In the genomic region with DNA sequence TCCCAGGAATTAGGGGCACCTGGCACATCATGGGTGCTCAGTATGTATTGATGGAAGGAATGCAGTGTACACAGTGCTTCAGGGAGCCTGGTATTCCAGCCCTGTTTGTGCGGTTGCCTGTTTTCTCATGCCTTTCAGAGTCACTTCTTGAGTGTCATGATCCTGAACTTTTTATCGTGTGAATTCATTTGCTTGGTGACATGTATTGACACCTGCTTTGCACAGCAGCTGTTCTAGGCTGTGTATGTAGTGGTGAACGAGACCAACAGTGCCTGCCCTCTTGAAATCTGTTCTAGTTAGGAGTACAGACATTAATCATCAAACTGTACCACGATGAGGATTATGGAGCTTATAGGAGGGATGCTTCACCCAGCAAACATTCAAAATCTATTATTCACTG, we compare ENCODE assay signal across 35 cellular contexts. TPM values are rescaled to one million over a fixed set of nuclear protein-coding genes. Genes with fewer than 3 reads are reported as not detected.
"Had no signal": no experiment of that assay in that cellular context is flagged by ENCODE, and none has a peak within 500 bp of the region (broad histone marks: within the 10 kb centered on the region; RNA-seq: fewer than 3 reads in every experiment).

No MANE protein-coding gene starts in this region.

- H3K9me3 ChIP-seq: adrenal gland, MG63 had no signal

- H3K4me1 ChIP-seq: adrenal gland had no signal

- H3K27me3 ChIP-seq: MG63 had no signal

- ATAC-seq: activated T-cell treated with anti-CD3 and anti-CD28 coated beads, Interleukin-2, amount 50 U/mL, for 4 hours had no signal

- H3K27ac ChIP-seq: adrenal gland, brain microvascular endothelial cell, PC-9, SK-N-MC, WERI-Rb-1 had no signal

- H3K4me3 ChIP-seq: adrenal gland, MG63, PC-9, SK-N-MC had no signal

- DNase-seq: activated CD4-positive, alpha-beta T cell treated with anti-CD3 and anti-CD28 coated beads for 1 hour; activated CD4-positive, alpha-beta T cell treated with anti-CD3 and anti-CD28 coated beads, Interleukin-2, amount 10 ng/mL, durations not matched to agents 24 days and 14 days; activated CD4-positive, alpha-beta T cell treated with anti-CD3 and anti-CD28 coated beads, Interleukin-2, amount 50 U/mL, for 48 hours; activated CD4-positive, CD25-positive, alpha-beta regulatory T cell; activated CD8-positive, alpha-beta memory T cell treated with anti-CD3 and anti-CD28 coated beads, Interleukin-2, amount 50 U/mL, for 4 hours; activated gamma-delta T cell treated with Interleukin-2 at 50 U/mL for 16 hours; activated naive CD4-positive, alpha-beta T cell treated with anti-CD3 and anti-CD28 coated beads for 36 hours; activated T-cell treated with anti-CD3 and anti-CD28 coated beads for 4 hours; activated T-cell treated with anti-CD3 and anti-CD28 coated beads, Interleukin-2, amount 50 U/mL, for 4 hours; adrenal gland; anterior cingulate cortex; brain microvascular endothelial cell; Karpas-422; KBM-7; MG63; NCI-H1048; NCI-H1105 treated with DMSO at 0.1 percent for 48 hours; NCI-H1436; NCI-H1694; NCI-H1930; NCI-H2081 treated with DMSO at 0.1 percent for 48 hours; NCI-H226; NCI-H446 treated with DMSO at 0.1 percent for 48 hours; NCI-H524; NCI-H69; NK-92 treated with Interleukin-12 subunit alpha and Interleukin-12 subunit beta, amount 100 ng/mL, for 24 hours; PC-9; Right ventricle myocardium superior; T1000; WERI-Rb-1 had no signal

- H3K36me3 ChIP-seq: adrenal gland, brain microvascular endothelial cell, MG63, WERI-Rb-1 had no signal

- H2AFZ ChIP-seq: PC-9 had no signal

- H3K4me2 ChIP-seq: PC-9 had no signal

RNA-seq across cellular contexts. Expression of gene HTR6, which starts 6.1 kb away (rescaled TPM):
- total RNA-seq: activated CD4-positive, alpha-beta T cell treated with anti-CD3 and anti-CD28 coated beads, Interleukin-2, amount 10 ng/mL, durations not matched to agents 24 days and 14 days; activated T-helper 1 cell treated with anti-CD3 and anti-CD28 coated beads, Interleukin-12 subunit alpha, Interleukin-12 subunit beta, Interleukin-2, Interleukin-4 antibody, amounts not matched to agents 30 ng/mL and 10 ng/mL and 1 ng/mL, durations not matched to agents 14 hours and 24 hours and 36 hours; adrenal gland; OCI-LY7; PC-9; Right ventricle myocardium superior; T-helper 1 cell treated with Interleukin-12 subunit alpha and Interleukin-12 subunit beta and Interleukin-4 antibody, amounts not matched to agents 30 ng/mL and 1 ng/mL, for 36 hours; T-helper 2 cell treated with Interferon-gamma antibody and Interleukin-4, amounts not matched to agents 100 ng/mL and 5 ng/mL, for 36 hours had no signal
- polyA plus RNA-seq: adrenal gland had no signal

RNA-seq across cellular contexts. Expression of gene NBL1, which starts 26.7 kb away (rescaled TPM):
- total RNA-seq: OCI-LY7 had no signal
